ENCODE assay signal across 1 cellular context in genomic region chr20:23059831-23060230, GRCh38.
TF ChIP-seq lines count a peak whose summit lies in the region.

No MANE protein-coding gene starts in this region.

TF ChIP-seq in HepG2, 621 proteins besides CTCF, POLR2A, EP300 and RAD21:
- TF ChIP-seq, protein P1, sequence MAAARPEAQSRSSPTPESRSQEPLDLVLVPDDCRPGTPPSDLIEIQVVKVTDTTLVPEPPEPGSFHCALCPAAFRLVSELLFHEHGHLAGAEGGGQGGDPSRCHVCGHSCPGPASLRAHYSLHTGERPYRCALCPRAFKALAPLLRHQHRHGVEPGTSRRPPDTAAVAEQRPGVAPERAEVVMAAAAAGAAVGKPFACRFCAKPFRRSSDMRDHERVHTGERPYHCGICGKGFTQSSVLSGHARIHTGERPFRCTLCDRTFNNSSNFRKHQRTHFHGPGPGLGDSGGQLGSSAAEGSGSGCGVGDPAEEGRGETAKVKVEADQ (CRISPR knock-in tag; IDR thresholded peaks at IDR 0.05; ENCODE audit: borderline replicate concordance): no peak
- TF ChIP-seq ZEB1 (IDR thresholded peaks at IDR 0.05; ENCODE audit: insufficient replicate concordance, low read depth) (no peak), BRD4 (CRISPR knock-in tag; IDR thresholded peaks at IDR 0.05) (no peak), ZNF83 (CRISPR knock-in tag; IDR thresholded peaks at IDR 0.05; ENCODE audit: borderline replicate concordance) (no peak), ATF5 (CRISPR knock-in tag; IDR thresholded peaks at IDR 0.05; ENCODE audit: low read depth) (no peak), MYC (CRISPR knock-in tag; IDR thresholded peaks at IDR 0.05; ENCODE audit: borderline replicate concordance) (no peak), KDM5B (CRISPR knock-in tag; IDR thresholded peaks at IDR 0.05; ENCODE audit: borderline replicate concordance) (no peak), ZFAT (CRISPR knock-in tag; conservative IDR thresholded peaks at IDR 0.05) (no peak), FOXJ3 (CRISPR knock-in tag; IDR thresholded peaks at IDR 0.05; ENCODE audit: borderline replicate concordance) (no peak), RELA (CRISPR knock-in tag; IDR thresholded peaks at IDR 0.05) (no peak), ATF7-NPFF (CRISPR knock-in tag; IDR thresholded peaks at IDR 0.05; ENCODE audit: low read depth) (no peak), RCOR2 (CRISPR knock-in tag; IDR thresholded peaks at IDR 0.05) (no peak), SMYD3 (CRISPR knock-in tag; IDR thresholded peaks at IDR 0.05) (no peak), RAD51 (IDR thresholded peaks at IDR 0.05; ENCODE audit: borderline replicate concordance) (no peak), RORA (CRISPR knock-in tag; IDR thresholded peaks at IDR 0.05) (no peak), ZNF879 (CRISPR knock-in tag; IDR thresholded peaks at IDR 0.05) (no peak), ZNF354B (CRISPR knock-in tag; IDR thresholded peaks at IDR 0.05) (no peak)
- TF ChIP-seq, protein P2, sequence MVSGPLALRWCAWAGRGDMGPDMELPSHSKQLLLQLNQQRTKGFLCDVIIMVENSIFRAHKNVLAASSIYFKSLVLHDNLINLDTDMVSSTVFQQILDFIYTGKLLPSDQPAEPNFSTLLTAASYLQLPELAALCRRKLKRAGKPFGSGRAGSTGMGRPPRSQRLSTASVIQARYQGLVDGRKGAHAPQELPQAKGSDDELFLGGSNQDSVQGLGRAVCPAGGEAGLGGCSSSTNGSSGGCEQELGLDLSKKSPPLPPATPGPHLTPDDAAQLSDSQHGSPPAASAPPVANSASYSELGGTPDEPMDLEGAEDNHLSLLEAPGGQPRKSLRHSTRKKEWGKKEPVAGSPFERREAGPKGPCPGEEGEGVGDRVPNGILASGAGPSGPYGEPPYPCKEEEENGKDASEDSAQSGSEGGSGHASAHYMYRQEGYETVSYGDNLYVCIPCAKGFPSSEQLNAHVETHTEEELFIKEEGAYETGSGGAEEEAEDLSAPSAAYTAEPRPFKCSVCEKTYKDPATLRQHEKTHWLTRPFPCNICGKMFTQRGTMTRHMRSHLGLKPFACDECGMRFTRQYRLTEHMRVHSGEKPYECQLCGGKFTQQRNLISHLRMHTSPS (CRISPR knock-in tag; IDR thresholded peaks at IDR 0.05; ENCODE audit: low read depth): no peak
